In the genomic region with DNA sequence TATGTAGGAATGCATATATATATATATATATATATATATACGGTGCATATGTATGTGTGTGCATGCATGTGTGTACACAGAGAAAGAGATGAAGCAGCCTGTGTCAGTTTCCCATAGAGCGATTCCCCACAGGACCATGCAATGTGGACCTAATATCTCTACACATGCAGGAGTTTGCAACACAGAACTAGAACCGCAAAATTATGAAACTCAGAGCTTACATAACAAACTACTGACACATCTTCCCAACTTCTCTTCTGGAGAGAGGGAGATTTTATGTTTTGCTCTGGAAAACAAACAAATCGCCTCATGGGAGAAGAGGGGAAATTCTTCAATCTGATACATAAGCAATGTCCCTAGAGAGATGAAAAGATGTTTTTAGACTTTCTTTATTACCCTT, we compare ENCODE assay signal across 14 cellular contexts.
"Had no signal": no experiment of that assay in that cellular context is flagged by ENCODE, and none has a peak within 500 bp of the region (broad histone marks: within the 10 kb centered on the region; RNA-seq: fewer than 3 reads in every experiment).

No MANE protein-coding gene starts in this region.

- ATAC-seq: left cardiac atrium; lower lobe of right lung; stimulated activated naive B cell treated with anti-CD40 and anti-IgM and Interleukin-4, amounts not matched to agents 10 μg/mL and 1 μg/mL and 100 μg/mL, for 72 hours had no signal

- H3K27ac ChIP-seq: ascending aorta, epithelial cell of prostate, lower lobe of right lung, tibial artery, uterus had no signal

- DNase-seq: activated CD4-positive, alpha-beta T cell treated with anti-CD3 and anti-CD28 coated beads, Interleukin-2, amount 10 ng/mL, durations not matched to agents 7 days and 5 days; activated CD8-positive, alpha-beta memory T cell treated with anti-CD3 and anti-CD28 coated beads for 24 hours; activated gamma-delta T cell treated with Interleukin-2 at 50 U/mL for 16 hours; activated naive CD8-positive, alpha-beta T cell treated with anti-CD3 and anti-CD28 coated beads for 36 hours; left cardiac atrium; lower lobe of right lung; occipital lobe; stimulated activated CD4-positive, alpha-beta T cell treated with anti-CD3 and anti-CD28 coated beads, Interleukin-15, amount 100 ng/mL, for 24 hours; stimulated activated CD4-positive, alpha-beta T cell treated with anti-CD3 and anti-CD28 coated beads, Interleukin-4, amount 100 ng/mL, for 1 hour; stimulated activated naive B cell treated with anti-CD40 and anti-IgM and Interleukin-4, amounts not matched to agents 10 μg/mL and 1 μg/mL and 100 μg/mL, for 72 hours; tibial artery; uterus had no signal

- H3K4me3 ChIP-seq: ascending aorta, lower lobe of right lung, tibial artery, uterus had no signal

- H3K27me3 ChIP-seq: ascending aorta, tibial artery, uterus had no signal

- H3K36me3 ChIP-seq: ascending aorta, lower lobe of right lung, tibial artery, uterus had no signal

- H3K4me1 ChIP-seq: ascending aorta, lower lobe of right lung, tibial artery, uterus had no signal

- H3K9me3 ChIP-seq: lower lobe of right lung had no signal
